11 cellular contexts compared by ENCODE assay signal in genomic region chr4:159358226-159358625, GRCh38.
DNase-seq lines count a peak whose midpoint lies in the region; ATAC-seq and TF ChIP-seq lines count a peak whose summit lies in the region.
"Had no signal": no experiment of that assay in that cellular context is flagged by ENCODE, and none has a peak within 500 bp of the region (broad histone marks: within the 10 kb centered on the region; RNA-seq: fewer than 3 reads in every experiment).

No MANE protein-coding gene starts in this region.

- no peak for ATAC-seq in right cardiac atrium
- no peak for ATAC-seq in GM21529 (IDR thresholded peaks at IDR 0.05; ENCODE audit: unreplicated experiment)
- ATAC-seq in activated CD8-positive, alpha-beta memory T cell treated with anti-CD3 and anti-CD28 coated beads, Interleukin-2, amount 10 ng/mL, durations not matched to agents 7 days and 5 days: no peak

- peak overlapping the region; percentile 93 for H3K27ac Mint-ChIP-seq in HFFc6
- H3K27ac Mint-ChIP-seq in activated CD8-positive, alpha-beta memory T cell treated with anti-CD3 and anti-CD28 coated beads, Interleukin-2, amount 10 ng/mL, durations not matched to agents 7 days and 5 days: no peak overlapping the region
- H3K27ac Mint-ChIP-seq: nephron had no signal

- H3K27me3 Mint-ChIP-seq in HFFc6 (ENCODE audit: insufficient read depth): peaks cover 2% of the 10 kb centered on the region
- no peaks in the 10 kb centered on the region for H3K27me3 Mint-ChIP-seq in activated CD8-positive, alpha-beta memory T cell treated with anti-CD3 and anti-CD28 coated beads, Interleukin-2, amount 10 ng/mL, durations not matched to agents 7 days and 5 days

- peaks cover 5% of the 10 kb centered on the region for H3K4me1 ChIP-seq in right cardiac atrium (ENCODE audit: control insufficient read depth, insufficient read depth, low read length)
- H3K4me1 ChIP-seq in spleen: peaks cover 0 to 11% (median 0%) of the 10 kb centered on the region in 6 donors

- DNase-seq in HFFc6 (peak; percentile 73), brain microvascular endothelial cell (peak; percentile 82), right cardiac atrium (no peak), spleen (no peak), NCI-H82 treated with DMSO at 0.1 percent for 48 hours (lab: John Stamatoyannopoulos, UW; ENCODE audit: unreplicated experiment) (no peak), midbrain (lab: John Stamatoyannopoulos, UW) (no peak)
- DNase-seq in activated CD8-positive, alpha-beta memory T cell treated with anti-CD3 and anti-CD28 coated beads, Interleukin-2, amount 10 ng/mL, durations not matched to agents 7 days and 5 days: no peak
- DNase-seq: NCI-H446 treated with DMSO at 0.1 percent for 48 hours had no signal

- H3K4me1 Mint-ChIP-seq in HFFc6 (ENCODE audit: low read depth): peaks cover 53% of the 10 kb centered on the region
- H3K4me1 Mint-ChIP-seq in activated CD8-positive, alpha-beta memory T cell treated with anti-CD3 and anti-CD28 coated beads, Interleukin-2, amount 10 ng/mL, durations not matched to agents 7 days and 5 days: no peaks in the 10 kb centered on the region

- H3K27ac ChIP-seq in brain microvascular endothelial cell: peak overlapping the region; percentile 48
- H3K27ac ChIP-seq in right cardiac atrium (ENCODE audit: low read length): peak overlapping the region; percentile 23
- H3K27ac ChIP-seq in spleen: peak overlapping the region in 5 of 8 donors; percentile 1 to 64 (median 44)
- H3K27ac ChIP-seq: KMS-11 had no signal

- no peak for TF ChIP-seq POLR2A in spleen (IDR thresholded peaks at IDR 0.05)

- H3K27me3 ChIP-seq in brain microvascular endothelial cell (replicated peaks) (no peaks in the 10 kb centered on the region), right cardiac atrium (ENCODE audit: control insufficient read depth, insufficient read depth) (no peaks in the 10 kb centered on the region), spleen (replicated peaks in 1 of 7) (no peaks in the 10 kb centered on the region)

- H3K9me3 Mint-ChIP-seq in HFFc6: no peaks in the 10 kb centered on the region
- no peaks in the 10 kb centered on the region for H3K9me3 Mint-ChIP-seq in activated CD8-positive, alpha-beta memory T cell treated with anti-CD3 and anti-CD28 coated beads, Interleukin-2, amount 10 ng/mL, durations not matched to agents 7 days and 5 days (ENCODE audit: low read depth)
- H3K9me3 Mint-ChIP-seq: nephron had no signal

- intact Hi-C loops in right cardiac atrium (cut with DNase I): no loop called here
- intact Hi-C loops in spleen (cut with DNase I; ENCODE audit: low total_unique reads): no loop called here

- in situ Hi-C loops in brain microvascular endothelial cell (cut with HindIII; ENCODE audit: low pct_ligation_motif_present, low sequenced_read_pairs): no loop called here

- no peaks in the 10 kb centered on the region for H3K9me3 ChIP-seq in right cardiac atrium (ENCODE audit: control insufficient read depth, low read length)
- no peaks in the 10 kb centered on the region for H3K9me3 ChIP-seq in spleen

- WGBS in right cardiac atrium: 69% methylated on average over 2 of the region's 2 CpGs
- 84 to 95% (median 87%) methylated on average over 2 of the region's 2 CpGs for WGBS in spleen, 5 donors

- peak overlapping the region; percentile 68 for H3K4me3 Mint-ChIP-seq in HFFc6
- no peak overlapping the region for H3K4me3 Mint-ChIP-seq in activated CD8-positive, alpha-beta memory T cell treated with anti-CD3 and anti-CD28 coated beads, Interleukin-2, amount 10 ng/mL, durations not matched to agents 7 days and 5 days
- H3K4me3 Mint-ChIP-seq: nephron had no signal

- TF ChIP-seq CTCF in HFFc6 (IDR thresholded peaks at IDR 0.05): no peak
- no peak for TF ChIP-seq CTCF in brain microvascular endothelial cell (IDR thresholded peaks at IDR 0.05; ENCODE audit: low read depth, low read length, missing control alignments)
- no peak for TF ChIP-seq CTCF in spleen (IDR thresholded peaks at IDR 0.05 in 8 of 11, conservative IDR thresholded peaks at IDR 0.05 in 3 of 11)

- CTCF ChIA-PET in activated CD8-positive, alpha-beta memory T cell treated with anti-CD3 and anti-CD28 coated beads, Interleukin-2, amount 10 ng/mL, durations not matched to agents 7 days and 5 days (lab: Charles Lee): no interaction called here

- peaks cover 22% of the 10 kb centered on the region for H3K36me3 ChIP-seq in brain microvascular endothelial cell (replicated peaks)
- H3K36me3 ChIP-seq in spleen: peaks cover 0 to 91% (median 48%) of the 10 kb centered on the region in 6 donors

- H3K36me3 Mint-ChIP-seq in HFFc6 (ENCODE audit: low read depth): peaks cover 51% of the 10 kb centered on the region
- H3K36me3 Mint-ChIP-seq in activated CD8-positive, alpha-beta memory T cell treated with anti-CD3 and anti-CD28 coated beads, Interleukin-2, amount 10 ng/mL, durations not matched to agents 7 days and 5 days: peaks cover 10% of the 10 kb centered on the region

- H3K4me3 ChIP-seq in brain microvascular endothelial cell (ENCODE audit: low read depth, low read length) (no peak overlapping the region), right cardiac atrium (ENCODE audit: low read length) (no peak overlapping the region), spleen (no peak overlapping the region)

Comparison
In these comparisons a context has a peak if more than half of its experiments do, and no peak if none do; other contexts are left out.
1. DNase-seq: peak in HFFc6 (single experiment) and brain microvascular endothelial cell (single experiment); none in right cardiac atrium (0 of 3), spleen (single experiment), NCI-H82 treated with DMSO at 0.1 percent for 48 hours (single experiment), activated CD8-positive, alpha-beta memory T cell treated with anti-CD3 and anti-CD28 coated beads, Interleukin-2, amount 10 ng/mL, durations not matched to agents 7 days and 5 days (single experiment) and midbrain (single experiment).
2. Peak in every context shown above with its lines, with median percentiles within 50 percentile points of each other: H3K27ac ChIP-seq.